Comparison of ENCODE assay signal across 20 cellular contexts in the genomic region with DNA sequence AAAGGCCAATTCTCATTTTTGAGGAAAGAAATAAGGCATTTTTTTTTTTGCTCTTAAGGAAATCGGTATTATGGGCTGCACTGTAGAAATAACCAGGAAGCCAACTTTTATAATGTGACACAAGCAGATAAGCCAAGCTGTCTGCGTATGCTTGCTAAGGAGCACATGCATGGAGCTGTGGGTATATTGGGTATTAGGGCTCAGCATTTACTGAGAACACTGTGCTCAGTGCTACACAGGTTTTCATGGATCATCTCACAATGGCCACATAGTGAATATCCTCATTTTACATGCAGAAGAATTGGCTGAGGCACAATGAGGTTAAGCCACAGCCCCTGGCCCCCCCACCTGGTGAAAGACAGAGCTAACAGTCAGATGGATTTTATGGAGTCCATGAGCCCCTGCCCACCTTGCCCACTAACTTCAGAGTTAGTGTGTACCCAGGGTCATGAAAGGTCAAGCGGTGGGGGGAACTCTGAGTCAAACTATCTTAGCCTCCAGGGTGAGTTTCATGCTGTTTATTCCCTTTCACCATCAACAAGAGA.
DNase-seq lines count a peak whose midpoint lies in the region; ATAC-seq, FAIRE-seq and TF ChIP-seq lines count a peak whose summit lies in the region.
"Had no signal": no experiment of that assay in that cellular context is flagged by ENCODE, and none has a peak within 500 bp of the region (broad histone marks: within the 10 kb centered on the region; RNA-seq: fewer than 3 reads in every experiment).

No MANE protein-coding gene starts in this region.

- no peaks in the 10 kb centered on the region for H3K9me3 ChIP-seq in left ventricle myocardium inferior (replicated peaks)
- H3K9me3 ChIP-seq: suprapubic skin had no signal

- no peak for DNase-seq in Right ventricle myocardium superior
- DNase-seq in left ventricle myocardium inferior = no peak
- DNase-seq in astrocyte of the spinal cord (ENCODE audit: low read depth, low spot score) = peak; percentile 14
- DNase-seq in iPS-NIHi11 (ENCODE audit: low spot score) = peak; percentile 59
- peak; percentile 16 for DNase-seq in urothelium cell line (ENCODE audit: low spot score)
- DNase-seq in GDM1 (lab: John Stamatoyannopoulos, UW) = no peak
- no peak for DNase-seq in foreskin melanocyte
- DNase-seq: activated CD8-positive, alpha-beta memory T cell treated with anti-CD3 and anti-CD28 coated beads, Interleukin-2, amount 10 ng/mL, durations not matched to agents 7 days and 5 days; activated naive CD4-positive, alpha-beta T cell treated with anti-CD3 and anti-CD28 coated beads for 36 hours; COR-L47; glutamatergic neuron; NCI-H1694 treated with DMSO at 0.1 percent for 48 hours; NCI-H510A; ovary; SW 1271 had no signal

- intact Hi-C loops in Right ventricle myocardium superior (cut with DNase I) = no loop called here
- intact Hi-C loops in left ventricle myocardium inferior (cut with micrococcal nuclease) = no loop called here

- TF ChIP-seq CTCF in left ventricle myocardium inferior (IDR thresholded peaks at IDR 0.05; ENCODE audit: borderline replicate concordance) (no peak), astrocyte of the spinal cord (IDR thresholded peaks at IDR 0.05; ENCODE audit: low read depth, low read length) (no peak)

- in situ Hi-C loops in astrocyte of the spinal cord (cut with HindIII; ENCODE audit: low sequenced_read_pairs) = no loop called here

- H3K27ac ChIP-seq in left ventricle myocardium inferior (replicated peaks) = no peak overlapping the region
- H3K27ac ChIP-seq: ovary, suprapubic skin, VCaP had no signal

- H3K4me3 ChIP-seq in left ventricle myocardium inferior = no peak overlapping the region
- no peak overlapping the region for H3K4me3 ChIP-seq in astrocyte of the spinal cord (ENCODE audit: low read depth, low read length)
- H3K4me3 ChIP-seq: ovary, suprapubic skin had no signal

- no peaks in the 10 kb centered on the region for H3K4me1 ChIP-seq in left ventricle myocardium inferior
- H3K4me1 ChIP-seq: suprapubic skin had no signal

- ATAC-seq in Right ventricle myocardium superior (ENCODE audit: poor library complexity) (peak; percentile 38), HG02938 (IDR thresholded peaks at IDR 0.05; ENCODE audit: unreplicated experiment) (no peak)
- ATAC-seq: activated CD8-positive, alpha-beta memory T cell treated with anti-CD3 and anti-CD28 coated beads, Interleukin-2, amount 10 ng/mL, durations not matched to agents 7 days and 5 days had no signal

- H3K27me3 ChIP-seq in left ventricle myocardium inferior (ENCODE audit: low read depth) = no peaks in the 10 kb centered on the region
- H3K27me3 ChIP-seq: ovary, suprapubic skin had no signal

- FAIRE-seq in urothelium cell line (lab: Jason Lieb, UNC) = no peak
- FAIRE-seq: A204.1, bronchial epithelial cell had no signal

- H3K36me3 ChIP-seq in left ventricle myocardium inferior = no peaks in the 10 kb centered on the region
- H3K36me3 ChIP-seq: ovary, suprapubic skin had no signal

Comparison
In these comparisons a context has a peak if more than half of its experiments do, and no peak if none do; other contexts are left out.
1. DNase-seq: peak in astrocyte of the spinal cord (single experiment), iPS-NIHi11 (single experiment) and urothelium cell line (single experiment); none in Right ventricle myocardium superior (single experiment), left ventricle myocardium inferior (single experiment), GDM1 (single experiment) and foreskin melanocyte (single experiment).